In genomic region chr1:155085504-155086181, GRCh38 we compare ENCODE assay signal across 8 cellular contexts. TPM values are rescaled to one million over a fixed set of nuclear protein-coding genes. Genes with fewer than 3 reads are reported as not detected.
DNase-seq lines count a peak whose midpoint lies in the region; ATAC-seq and TF ChIP-seq lines count a peak whose summit lies in the region.

No MANE protein-coding gene starts in this region.

- H3F3A ChIP-seq in Loucy (ENCODE audit: low read depth) = peaks cover 13% of the 10 kb centered on the region; the same call in 1 of the 2 replicates

- H3K27ac Mint-ChIP-seq in activated CD4-positive, alpha-beta T cell treated with anti-CD3 and anti-CD28 coated beads, Interleukin-2, amount 10 ng/mL, durations not matched to agents 24 days and 14 days = peak overlapping the region; percentile 93

- TF ChIP-seq CTCF in Loucy (conservative IDR thresholded peaks at IDR 0.05; ENCODE audit: low read length) (no peak), coronary artery (IDR thresholded peaks at IDR 0.05) (no peak)

- peak overlapping the region; percentile 79 for H3K9ac ChIP-seq in Loucy (ENCODE audit: low read depth, low read length, poor library complexity, severe bottlenecking)
- peak overlapping the region; percentile 60 for H3K9ac ChIP-seq in mesendoderm (ENCODE audit: low read length)

- peak overlapping the region; percentile 78 for H3K56ac ChIP-seq in mesendoderm (ENCODE audit: low read length)

- H3K27me3 Mint-ChIP-seq in activated CD4-positive, alpha-beta T cell treated with anti-CD3 and anti-CD28 coated beads, Interleukin-2, amount 10 ng/mL, durations not matched to agents 24 days and 14 days = peaks cover 27% of the 10 kb centered on the region

- H3K4me2 ChIP-seq in Loucy (ENCODE audit: low read depth, low read length, poor library complexity, severe bottlenecking) = peak overlapping the region; percentile 100
- peak overlapping the region; percentile 96 for H3K4me2 ChIP-seq in mesendoderm (ENCODE audit: low read length)

- H3K27me3 ChIP-seq in Loucy (ENCODE audit: insufficient read depth, low read length, poor library complexity, severe bottlenecking) (no peaks in the 10 kb centered on the region), mesendoderm (ENCODE audit: insufficient read depth, low read length, poor library complexity) (peaks cover 29% of the 10 kb centered on the region)

- no peak overlapping the region for H2BK15ac ChIP-seq in mesendoderm (replicated peaks; ENCODE audit: low read depth)

- ATAC-seq in HG02759 (IDR thresholded peaks at IDR 0.05; ENCODE audit: unreplicated experiment) = no peak

- intact Hi-C loops in activated CD4-positive, alpha-beta T cell treated with anti-CD3 and anti-CD28 coated beads, Interleukin-2, amount 10 ng/mL, durations not matched to agents 24 days and 14 days (cut with micrococcal nuclease) = loop anchor here (1.0 to 2.0 kb wide), 5 partner anchors 35 to 526 kb away; partner anchors contain the start of genes ADAM15, KRTCAP2, SLC50A1 and TRIM46

- no peak overlapping the region for H2BK5ac ChIP-seq in mesendoderm (ENCODE audit: low read length)

- H3K4me3 Mint-ChIP-seq in activated CD4-positive, alpha-beta T cell treated with anti-CD3 and anti-CD28 coated beads, Interleukin-2, amount 10 ng/mL, durations not matched to agents 24 days and 14 days = peak overlapping the region; percentile 92

- H4K5ac ChIP-seq in mesendoderm (ENCODE audit: low read length) = no peak overlapping the region

- no peak overlapping the region for H3K4ac ChIP-seq in mesendoderm (ENCODE audit: low read depth, low read length)

- no peaks in the 10 kb centered on the region for H3K36me3 ChIP-seq in Loucy (ENCODE audit: insufficient read depth, low read length)
- no peaks in the 10 kb centered on the region for H3K36me3 ChIP-seq in mesendoderm (ENCODE audit: control insufficient read depth, insufficient read depth, low read length)

- no peak overlapping the region for H2AK5ac ChIP-seq in mesendoderm (ENCODE audit: low read length)

- WGBS in mesendoderm (ENCODE audit: extremely low coverage, insufficient coverage, low lambda C conversion rate) = no CpG with 5 or more reads among the region's 35 CpGs

- H3K18ac ChIP-seq in mesendoderm (ENCODE audit: low read length) = no peak overlapping the region

- H2BK120ac ChIP-seq in mesendoderm (ENCODE audit: low read depth, low read length) = no peak overlapping the region

- H3K9me2 ChIP-seq in Loucy (replicated peaks; ENCODE audit: low read depth, low read length) = no peaks in the 10 kb centered on the region

- H3K4me1 ChIP-seq in Loucy (ENCODE audit: insufficient read depth, low read length, poor library complexity, severe bottlenecking) (peaks cover 33% of the 10 kb centered on the region), mesendoderm (ENCODE audit: control insufficient read depth, low read depth, low read length) (no peaks in the 10 kb centered on the region)

- H3K9me3 ChIP-seq in Loucy (ENCODE audit: insufficient read depth, low read depth, low read length) = no peaks in the 10 kb centered on the region

- no peaks in the 10 kb centered on the region for H3K79me1 ChIP-seq in mesendoderm (ENCODE audit: low read length)

- H3K79me2 ChIP-seq in Loucy (ENCODE audit: insufficient read depth, low read length) = peaks cover 9% of the 10 kb centered on the region; the same call in 1 of the 2 replicates
- H3K79me2 ChIP-seq in mesendoderm (ENCODE audit: control insufficient read depth, insufficient read depth, low read length) = no peaks in the 10 kb centered on the region

- peak; percentile 57 for DNase-seq in COLO829 (ENCODE audit: low spot score)
- peak; percentile 89 for DNase-seq in activated CD4-positive, alpha-beta T cell treated with anti-CD3 and anti-CD28 coated beads, Interleukin-2, amount 10 ng/mL, durations not matched to agents 24 days and 14 days
- DNase-seq in coronary artery (ENCODE audit: low spot score) = peak; percentile 84
- peak; percentile 66 for DNase-seq in mesendoderm
- DNase-seq in stimulated activated CD8-positive, alpha-beta memory T cell treated with anti-CD3 and anti-CD28 coated beads, Interleukin-2, amount 100 ng/mL, for 1 hour (ENCODE audit: low read depth in 2 of 2) = peak; percentile 47 to 62
- DNase-seq in retina = no peak

- H3K4me3 ChIP-seq in Loucy (ENCODE audit: low read length, poor library complexity, severe bottlenecking) (peak overlapping the region; percentile 82), coronary artery (peak overlapping the region; percentile 74), mesendoderm (ENCODE audit: low read length) (peak overlapping the region; percentile 42)

- H3K9me3 Mint-ChIP-seq in activated CD4-positive, alpha-beta T cell treated with anti-CD3 and anti-CD28 coated beads, Interleukin-2, amount 10 ng/mL, durations not matched to agents 24 days and 14 days = no peaks in the 10 kb centered on the region

- H3K36me3 Mint-ChIP-seq in activated CD4-positive, alpha-beta T cell treated with anti-CD3 and anti-CD28 coated beads, Interleukin-2, amount 10 ng/mL, durations not matched to agents 24 days and 14 days (ENCODE audit: low read depth) = no peaks in the 10 kb centered on the region

- peaks cover 35% of the 10 kb centered on the region for H3K4me1 Mint-ChIP-seq in activated CD4-positive, alpha-beta T cell treated with anti-CD3 and anti-CD28 coated beads, Interleukin-2, amount 10 ng/mL, durations not matched to agents 24 days and 14 days

- H2AFZ ChIP-seq in Loucy (ENCODE audit: low read length) = peak overlapping the region; percentile 98

- H3K23ac ChIP-seq in mesendoderm (ENCODE audit: low read length) = no peak overlapping the region

- H3K27ac ChIP-seq in coronary artery = peak overlapping the region; percentile 65 to 90
- no peak overlapping the region for H3K27ac ChIP-seq in mesendoderm (ENCODE audit: low read depth, low read length)

- no peak overlapping the region for H4K8ac ChIP-seq in mesendoderm (ENCODE audit: low read depth, low read length)

- H4K20me1 ChIP-seq in Loucy (ENCODE audit: insufficient read depth, low read length, poor library complexity, severe bottlenecking) = peaks cover 5% of the 10 kb centered on the region

RNA-seq across cellular contexts. Expression of gene EFNA3, which starts 7.0 kb away (rescaled TPM):
- total RNA-seq in activated CD4-positive, alpha-beta T cell treated with anti-CD3 and anti-CD28 coated beads, Interleukin-2, amount 10 ng/mL, durations not matched to agents 24 days and 14 days = 3.6 and 4.4 TPM in 2 replicates
- 11.2 TPM for polyA plus RNA-seq in mesendoderm (2013, experiment 1 of 2)
- 10.3 TPM for polyA plus RNA-seq in mesendoderm (2013, experiment 2 of 2)

RNA-seq across cellular contexts. Expression of gene EFNA4, which starts 22.1 kb away (rescaled TPM):
- total RNA-seq in activated CD4-positive, alpha-beta T cell treated with anti-CD3 and anti-CD28 coated beads, Interleukin-2, amount 10 ng/mL, durations not matched to agents 24 days and 14 days = 5.8 and 6.2 TPM in 2 replicates
- polyA plus RNA-seq in mesendoderm (2013, experiment 1 of 2) = 16.0 TPM
- 14.9 TPM for polyA plus RNA-seq in mesendoderm (2013, experiment 2 of 2)

RNA-seq across cellular contexts. Expression of gene ADAM15, which starts 34.5 kb away (rescaled TPM):
- total RNA-seq in activated CD4-positive, alpha-beta T cell treated with anti-CD3 and anti-CD28 coated beads, Interleukin-2, amount 10 ng/mL, durations not matched to agents 24 days and 14 days = 79.7 and 84.5 TPM in 2 replicates
- polyA plus RNA-seq in mesendoderm (2013, experiment 1 of 2) = 12.2 TPM
- 12.2 TPM for polyA plus RNA-seq in mesendoderm (2013, experiment 2 of 2)

RNA-seq across cellular contexts. Expression of gene EFNA1, which starts 42.0 kb away (rescaled TPM):
- total RNA-seq in activated CD4-positive, alpha-beta T cell treated with anti-CD3 and anti-CD28 coated beads, Interleukin-2, amount 10 ng/mL, durations not matched to agents 24 days and 14 days = 0.24 TPM in 1 of 2 replicates, not detected in the other
- polyA plus RNA-seq in mesendoderm (2013, experiment 1 of 2) = 2.2 TPM
- polyA plus RNA-seq in mesendoderm (2013, experiment 2 of 2) = 1.9 TPM

RNA-seq across cellular contexts. Expression of gene SLC50A1, which starts 50.0 kb away (rescaled TPM):
- total RNA-seq in activated CD4-positive, alpha-beta T cell treated with anti-CD3 and anti-CD28 coated beads, Interleukin-2, amount 10 ng/mL, durations not matched to agents 24 days and 14 days = 46.2 and 46.3 TPM in 2 replicates
- 23.4 TPM for polyA plus RNA-seq in mesendoderm (2013, experiment 1 of 2)
- polyA plus RNA-seq in mesendoderm (2013, experiment 2 of 2) = 22.4 TPM
